1 cellular context compared by ENCODE assay signal in the genomic region with DNA sequence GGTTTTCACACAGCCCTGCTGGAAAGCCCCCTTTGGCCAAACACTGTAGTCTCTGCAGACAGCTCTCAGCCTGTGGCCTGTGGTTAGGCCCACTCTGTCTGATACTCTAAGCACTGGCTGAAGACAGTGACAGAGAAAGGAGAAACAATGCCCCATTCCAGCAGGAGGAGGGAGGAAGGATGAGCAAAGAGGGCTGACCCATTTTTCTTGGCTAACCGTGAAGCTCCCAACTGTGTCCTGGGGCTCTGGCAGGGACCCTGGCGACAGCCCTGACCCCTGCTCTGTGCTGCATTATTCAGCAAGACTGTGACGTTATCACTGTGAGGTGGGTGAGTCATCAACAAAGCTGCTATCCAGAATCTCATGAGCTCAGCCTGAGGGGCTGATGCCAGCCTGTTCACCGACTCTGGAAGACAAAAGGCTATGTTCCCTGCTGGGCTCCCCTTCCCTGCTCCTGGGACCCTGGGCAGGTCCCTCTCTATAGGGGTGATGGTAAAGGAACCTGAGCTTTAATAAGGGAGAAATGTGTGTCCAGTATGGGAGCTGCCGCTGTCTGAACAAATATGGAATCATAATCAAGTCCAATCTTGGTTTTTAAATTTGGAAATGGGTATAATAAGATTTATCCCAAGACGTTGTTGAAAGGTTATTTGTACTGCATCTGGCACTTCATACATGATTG.
TF ChIP-seq lines count a peak whose summit lies in the region.

No MANE protein-coding gene starts in this region.

TF ChIP-seq in GM23338, 12 proteins besides CTCF, POLR2A, EP300 and RAD21 (continued from another document):
- TF ChIP-seq, protein P1, sequence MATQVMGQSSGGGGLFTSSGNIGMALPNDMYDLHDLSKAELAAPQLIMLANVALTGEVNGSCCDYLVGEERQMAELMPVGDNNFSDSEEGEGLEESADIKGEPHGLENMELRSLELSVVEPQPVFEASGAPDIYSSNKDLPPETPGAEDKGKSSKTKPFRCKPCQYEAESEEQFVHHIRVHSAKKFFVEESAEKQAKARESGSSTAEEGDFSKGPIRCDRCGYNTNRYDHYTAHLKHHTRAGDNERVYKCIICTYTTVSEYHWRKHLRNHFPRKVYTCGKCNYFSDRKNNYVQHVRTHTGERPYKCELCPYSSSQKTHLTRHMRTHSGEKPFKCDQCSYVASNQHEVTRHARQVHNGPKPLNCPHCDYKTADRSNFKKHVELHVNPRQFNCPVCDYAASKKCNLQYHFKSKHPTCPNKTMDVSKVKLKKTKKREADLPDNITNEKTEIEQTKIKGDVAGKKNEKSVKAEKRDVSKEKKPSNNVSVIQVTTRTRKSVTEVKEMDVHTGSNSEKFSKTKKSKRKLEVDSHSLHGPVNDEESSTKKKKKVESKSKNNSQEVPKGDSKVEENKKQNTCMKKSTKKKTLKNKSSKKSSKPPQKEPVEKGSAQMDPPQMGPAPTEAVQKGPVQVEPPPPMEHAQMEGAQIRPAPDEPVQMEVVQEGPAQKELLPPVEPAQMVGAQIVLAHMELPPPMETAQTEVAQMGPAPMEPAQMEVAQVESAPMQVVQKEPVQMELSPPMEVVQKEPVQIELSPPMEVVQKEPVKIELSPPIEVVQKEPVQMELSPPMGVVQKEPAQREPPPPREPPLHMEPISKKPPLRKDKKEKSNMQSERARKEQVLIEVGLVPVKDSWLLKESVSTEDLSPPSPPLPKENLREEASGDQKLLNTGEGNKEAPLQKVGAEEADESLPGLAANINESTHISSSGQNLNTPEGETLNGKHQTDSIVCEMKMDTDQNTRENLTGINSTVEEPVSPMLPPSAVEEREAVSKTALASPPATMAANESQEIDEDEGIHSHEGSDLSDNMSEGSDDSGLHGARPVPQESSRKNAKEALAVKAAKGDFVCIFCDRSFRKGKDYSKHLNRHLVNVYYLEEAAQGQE (IDR thresholded peaks at IDR 0.05; ENCODE audit: unreplicated experiment), result no peak
- no peak for TF ChIP-seq STAT1 (IDR thresholded peaks at IDR 0.05; ENCODE audit: unreplicated experiment)
- no peak for TF ChIP-seq JUNB (IDR thresholded peaks at IDR 0.05; ENCODE audit: unreplicated experiment)
